In genomic region chr2:42102606-42103450, GRCh38 we compare ENCODE assay signal across 8 cellular contexts. TPM values are rescaled to one million over a fixed set of nuclear protein-coding genes. Genes with fewer than 3 reads are reported as not detected.
DNase-seq lines count a peak whose midpoint lies in the region; ATAC-seq and TF ChIP-seq lines count a peak whose summit lies in the region.

No MANE protein-coding gene starts in this region.

- H2AFZ ChIP-seq in osteoblast (ENCODE audit: low read length) = no peak overlapping the region

- CTCF ChIA-PET in WTC11 (lab: Charles Lee) = interaction anchor here (0.5 to 1.3 kb wide), 5 partner anchors 50 to 261 kb away, joined by 3 read pairs; no protein-coding TSS in a partner anchor

- peaks cover 12% of the 10 kb centered on the region for H3K4me1 ChIP-seq in osteoblast (ENCODE audit: insufficient read depth, low read length)

- ATAC-seq in HG02571 (IDR thresholded peaks at IDR 0.05; ENCODE audit: unreplicated experiment) (peak; percentile 3), WTC11 (peak; percentile 93), GM21515 (IDR thresholded peaks at IDR 0.05; ENCODE audit: unreplicated experiment) (no peak), GM18517 (IDR thresholded peaks at IDR 0.05; ENCODE audit: unreplicated experiment) (no peak)

- no peaks in the 10 kb centered on the region for H4K20me1 ChIP-seq in osteoblast (ENCODE audit: insufficient read depth, low read length)

- H3K27me3 ChIP-seq in osteoblast (ENCODE audit: insufficient read depth, low read length) = no peaks in the 10 kb centered on the region

- peak overlapping the region; percentile 63 for H3K27ac ChIP-seq in osteoblast (ENCODE audit: low read depth, low read length)

- H3K36me3 ChIP-seq in osteoblast (ENCODE audit: insufficient read depth, low read length) = no peaks in the 10 kb centered on the region

- peaks cover 9% of the 10 kb centered on the region for H3K36me3 Mint-ChIP-seq in WTC11

- H3K9me3 Mint-ChIP-seq in WTC11 = peaks cover 12% of the 10 kb centered on the region

- TF ChIP-seq CTCF in WTC11 (IDR thresholded peaks at IDR 0.05) (no peak), fibroblast of villous mesenchyme (IDR thresholded peaks at IDR 0.05; ENCODE audit: insufficient read depth, low read depth, low read length) (no peak), osteoblast (IDR thresholded peaks at IDR 0.05; ENCODE audit: extremely low read depth, low read depth, low read length) (no peak)

- H3K4me3 ChIP-seq in fibroblast of villous mesenchyme (ENCODE audit: low read depth, low read length) (peak overlapping the region; percentile 14), osteoblast (ENCODE audit: insufficient read depth, low read length) (no peak overlapping the region)

- peak overlapping the region; percentile 68 for H3K4me3 Mint-ChIP-seq in WTC11

- H3K27ac Mint-ChIP-seq in WTC11 = peak overlapping the region; percentile 57

- H3K9me3 ChIP-seq in osteoblast (ENCODE audit: low read depth, low read length) = no peaks in the 10 kb centered on the region

- peaks cover 39% of the 10 kb centered on the region for H3K4me1 Mint-ChIP-seq in WTC11

- DNase-seq in COLO668 (lab: John Stamatoyannopoulos, UW; ENCODE audit: unreplicated experiment) (peak; percentile 84), WTC11 (ENCODE audit: low spot score) (peak; percentile 96), fibroblast of villous mesenchyme (ENCODE audit: low read depth) (peak; percentile 58), osteoblast (ENCODE audit: insufficient read length, low spot score, missing footprints) (peak; percentile 69), NCI-H82 treated with DMSO at 0.1 percent for 48 hours (lab: John Stamatoyannopoulos, UW; ENCODE audit: unreplicated experiment) (no peak)

- peaks cover 21% of the 10 kb centered on the region for H3K27me3 Mint-ChIP-seq in WTC11 (ENCODE audit: low read depth)

- POLR2A ChIA-PET in WTC11 (lab: Charles Lee) = no interaction called here

- no peaks in the 10 kb centered on the region for H3K79me2 ChIP-seq in osteoblast (ENCODE audit: insufficient read depth, low read length)

- peak overlapping the region; percentile 69 for H3K4me2 ChIP-seq in osteoblast (ENCODE audit: insufficient read depth, low read length)

TF ChIP-seq in WTC11, 78 proteins besides CTCF, POLR2A, EP300 and RAD21:
- no peak for TF ChIP-seq TCF7 (CRISPR knock-in tag; IDR thresholded peaks at IDR 0.05; ENCODE audit: low read depth)
- TF ChIP-seq ZNF219 (CRISPR knock-in tag; IDR thresholded peaks at IDR 0.05; ENCODE audit: borderline replicate concordance) = no peak
- peak; percentile 16; the same call in 1 of the 2 replicates for TF ChIP-seq FOXP4 (CRISPR knock-in tag; IDR thresholded peaks at IDR 0.05)
- peak; percentile 53; the same call in 1 of the 2 replicates for TF ChIP-seq TEAD1 (CRISPR knock-in tag; IDR thresholded peaks at IDR 0.05)
- TF ChIP-seq, protein P1, sequence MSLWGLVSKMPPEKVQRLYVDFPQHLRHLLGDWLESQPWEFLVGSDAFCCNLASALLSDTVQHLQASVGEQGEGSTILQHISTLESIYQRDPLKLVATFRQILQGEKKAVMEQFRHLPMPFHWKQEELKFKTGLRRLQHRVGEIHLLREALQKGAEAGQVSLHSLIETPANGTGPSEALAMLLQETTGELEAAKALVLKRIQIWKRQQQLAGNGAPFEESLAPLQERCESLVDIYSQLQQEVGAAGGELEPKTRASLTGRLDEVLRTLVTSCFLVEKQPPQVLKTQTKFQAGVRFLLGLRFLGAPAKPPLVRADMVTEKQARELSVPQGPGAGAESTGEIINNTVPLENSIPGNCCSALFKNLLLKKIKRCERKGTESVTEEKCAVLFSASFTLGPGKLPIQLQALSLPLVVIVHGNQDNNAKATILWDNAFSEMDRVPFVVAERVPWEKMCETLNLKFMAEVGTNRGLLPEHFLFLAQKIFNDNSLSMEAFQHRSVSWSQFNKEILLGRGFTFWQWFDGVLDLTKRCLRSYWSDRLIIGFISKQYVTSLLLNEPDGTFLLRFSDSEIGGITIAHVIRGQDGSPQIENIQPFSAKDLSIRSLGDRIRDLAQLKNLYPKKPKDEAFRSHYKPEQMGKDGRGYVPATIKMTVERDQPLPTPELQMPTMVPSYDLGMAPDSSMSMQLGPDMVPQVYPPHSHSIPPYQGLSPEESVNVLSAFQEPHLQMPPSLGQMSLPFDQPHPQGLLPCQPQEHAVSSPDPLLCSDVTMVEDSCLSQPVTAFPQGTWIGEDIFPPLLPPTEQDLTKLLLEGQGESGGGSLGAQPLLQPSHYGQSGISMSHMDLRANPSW (CRISPR knock-in tag; conservative IDR thresholded peaks at IDR 0.05; ENCODE audit: low read depth) = 0 out of 2 replicates have a peak, but pooled peaks have one; percentile 41
- TF ChIP-seq AFF4 (CRISPR knock-in tag; IDR thresholded peaks at IDR 0.05; ENCODE audit: borderline replicate concordance) = 0 out of 2 replicates have a peak, but pooled peaks have one; percentile 47
- TF ChIP-seq ARID4B (CRISPR knock-in tag; IDR thresholded peaks at IDR 0.05; ENCODE audit: borderline replicate concordance) = no peak
- 0 out of 2 replicates have a peak, but pooled peaks have one; percentile 37 for TF ChIP-seq NFE2L1 (CRISPR knock-in tag; IDR thresholded peaks at IDR 0.05)
- no peak for TF ChIP-seq TEAD4 (CRISPR knock-in tag; IDR thresholded peaks at IDR 0.05)

RNA-seq across cellular contexts. Expression of gene PKDCC, which starts 55.0 kb away (rescaled TPM):
- total RNA-seq in WTC11 (2021) (15.1 to 27.3 TPM (median 15.6 TPM) in 3 replicates), fibroblast of villous mesenchyme (8.2 and 31.2 TPM in 2 replicates), osteoblast (1.2 and 4.0 TPM in 2 replicates)

Comparison
In these comparisons a context has a peak if more than half of its experiments do, and no peak if none do; other contexts are left out.
1. ATAC-seq: peak in HG02571 (single experiment) and WTC11 (single experiment); none in GM21515 (single experiment) and GM18517 (single experiment).